25 cellular contexts compared by ENCODE assay signal in the genomic region with DNA sequence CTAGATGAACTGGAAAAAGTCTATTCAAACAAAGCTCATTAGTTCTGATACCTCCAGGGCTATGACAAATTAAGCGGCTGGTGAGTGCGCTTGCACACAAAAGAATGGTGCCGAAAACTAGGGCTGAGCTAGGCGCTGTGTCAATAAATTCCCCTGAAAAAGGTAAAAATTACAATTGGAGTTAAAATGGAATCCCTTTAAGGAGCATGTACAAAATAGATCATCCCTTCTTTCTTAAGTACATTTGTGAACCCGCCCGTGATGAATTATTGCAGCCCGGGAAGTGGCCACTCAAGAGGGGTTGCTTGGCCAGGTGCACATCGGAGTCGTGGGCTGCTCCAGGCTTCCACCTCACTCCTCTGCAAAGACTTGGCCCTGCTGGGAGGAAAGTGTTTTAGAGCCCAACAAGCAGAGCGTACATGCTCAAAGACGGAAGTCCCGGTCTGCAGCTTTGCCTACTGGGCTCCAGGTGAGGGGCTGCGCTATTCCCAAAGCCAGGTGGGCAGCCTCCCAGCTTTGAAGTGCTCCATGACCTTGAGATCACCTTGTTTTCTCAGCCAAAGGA.
DNase-seq lines count a peak whose midpoint lies in the region; ATAC-seq and TF ChIP-seq lines count a peak whose summit lies in the region.
"Had no signal": no experiment of that assay in that cellular context is flagged by ENCODE, and none has a peak within 500 bp of the region (broad histone marks: within the 10 kb centered on the region; RNA-seq: fewer than 3 reads in every experiment).

No MANE protein-coding gene starts in this region.

- no peaks in the 10 kb centered on the region for H3K4me1 Mint-ChIP-seq in activated CD4-positive, alpha-beta memory T cell treated with anti-CD3 and anti-CD28 coated beads for 36 hours (ENCODE audit: low read depth)
- H3K4me1 Mint-ChIP-seq: CD8-positive, alpha-beta memory T cell had no signal

- H3K18ac ChIP-seq in trophoblast cell (ENCODE audit: low read length): no peak overlapping the region

- H3K4me3 ChIP-seq in trophoblast cell (ENCODE audit: low read depth, low read length) (no peak overlapping the region), mucosa of descending colon (no peak overlapping the region)
- H3K4me3 ChIP-seq: BLaER1 treated with 17β-estradiol and CSF1 and Interleukin-3, amounts not matched to agents 10 nM and 100 nM; SJSA1 had no signal

- H3K4me3 Mint-ChIP-seq in activated CD4-positive, alpha-beta memory T cell treated with anti-CD3 and anti-CD28 coated beads for 36 hours: no peak overlapping the region
- H3K4me3 Mint-ChIP-seq: CD8-positive, alpha-beta memory T cell; HFFc6 had no signal

- H3K4me2 ChIP-seq in trophoblast cell (ENCODE audit: low read length): no peak overlapping the region
- H3K4me2 ChIP-seq: BLaER1 treated with 17β-estradiol and CSF1 and Interleukin-3, amounts not matched to agents 10 nM and 100 nM had no signal

- no peak overlapping the region for H2BK120ac ChIP-seq in trophoblast cell (ENCODE audit: insufficient read depth, low read length, poor library complexity)

- no peaks in the 10 kb centered on the region for H3K79me2 ChIP-seq in trophoblast cell (ENCODE audit: control insufficient read depth, insufficient read depth, low read length, poor library complexity)

- no peak overlapping the region for H2AK5ac ChIP-seq in trophoblast cell (ENCODE audit: low read length)

- H3K9me3 ChIP-seq in trophoblast cell (ENCODE audit: insufficient read depth, low read depth, low read length): no peaks in the 10 kb centered on the region
- H3K9me3 ChIP-seq in mucosa of descending colon: no peaks in the 10 kb centered on the region
- H3K9me3 ChIP-seq: SJSA1 had no signal

- no peak overlapping the region for H3K4ac ChIP-seq in trophoblast cell (ENCODE audit: low read depth, low read length)

- H3K9me3 Mint-ChIP-seq in activated CD4-positive, alpha-beta memory T cell treated with anti-CD3 and anti-CD28 coated beads for 36 hours: no peaks in the 10 kb centered on the region

- WGBS in trophoblast cell (ENCODE audit: extremely low coverage, insufficient coverage, insufficient read length): no CpG with 5 or more reads among the region's 13 CpGs

- no peak overlapping the region for H3K27ac Mint-ChIP-seq in activated CD4-positive, alpha-beta memory T cell treated with anti-CD3 and anti-CD28 coated beads for 36 hours
- H3K27ac Mint-ChIP-seq: CD8-positive, alpha-beta memory T cell; HFFc6 had no signal

- no peaks in the 10 kb centered on the region for H3K79me1 ChIP-seq in trophoblast cell (ENCODE audit: low read length)

- H2BK12ac ChIP-seq in trophoblast cell (ENCODE audit: low read length): no peak overlapping the region

- no peak overlapping the region for H4K8ac ChIP-seq in trophoblast cell (ENCODE audit: low read depth, low read length)

- no peaks in the 10 kb centered on the region for H3K4me1 ChIP-seq in trophoblast cell (ENCODE audit: control insufficient read depth in 1 of 2, insufficient read depth in 2 of 2, low read length in 2 of 2)
- H3K4me1 ChIP-seq in mucosa of descending colon (ENCODE audit: low read depth): no peaks in the 10 kb centered on the region
- H3K4me1 ChIP-seq: BLaER1 treated with 17β-estradiol and CSF1 and Interleukin-3, amounts not matched to agents 10 nM and 100 nM; SJSA1 had no signal

- CTCF ChIA-PET in activated CD4-positive, alpha-beta memory T cell treated with anti-CD3 and anti-CD28 coated beads for 36 hours (lab: Charles Lee): no interaction called here

- POLR2A ChIA-PET in activated CD4-positive, alpha-beta memory T cell treated with anti-CD3 and anti-CD28 coated beads for 36 hours (lab: Charles Lee): no interaction called here

- H3K27ac ChIP-seq in trophoblast cell (ENCODE audit: low read depth, low read length): no peak overlapping the region
- H3K27ac ChIP-seq: BLaER1 treated with 17β-estradiol and CSF1 and Interleukin-3, amounts not matched to agents 10 nM and 100 nM; SJSA1 had no signal

- no peaks in the 10 kb centered on the region for H3K27me3 ChIP-seq in trophoblast cell (ENCODE audit: insufficient read depth, low read length)
- H3K27me3 ChIP-seq: BLaER1 treated with 17β-estradiol and CSF1 and Interleukin-3, amounts not matched to agents 10 nM and 100 nM; SJSA1 had no signal

- ATAC-seq in HG03439 (IDR thresholded peaks at IDR 0.05; ENCODE audit: unreplicated experiment): no peak
- ATAC-seq in esophagus mucosa: no peak
- no peak for ATAC-seq in mucosa of descending colon

- TF ChIP-seq CTCF in mucosa of descending colon (IDR thresholded peaks at IDR 0.05): no peak

- no peak overlapping the region for H4K91ac ChIP-seq in trophoblast cell (ENCODE audit: low read depth, low read length)

- H3K36me3 Mint-ChIP-seq in activated CD4-positive, alpha-beta memory T cell treated with anti-CD3 and anti-CD28 coated beads for 36 hours: no peaks in the 10 kb centered on the region
- H3K36me3 Mint-ChIP-seq: CD8-positive, alpha-beta memory T cell had no signal

- intact Hi-C loops in activated CD4-positive, alpha-beta memory T cell treated with anti-CD3 and anti-CD28 coated beads for 36 hours (cut with micrococcal nuclease): no loop called here
- intact Hi-C loops in mucosa of descending colon (cut with DNase I, micrococcal nuclease): no loop called here

- H3K14ac ChIP-seq in trophoblast cell (ENCODE audit: low read length): no peak overlapping the region

- H4K12ac ChIP-seq in trophoblast cell (ENCODE audit: low read depth, low read length): no peak overlapping the region

- no peak overlapping the region for H2BK5ac ChIP-seq in trophoblast cell (ENCODE audit: low read depth, low read length, poor library complexity)

- H2AFZ ChIP-seq in trophoblast cell (ENCODE audit: insufficient read depth, low read length, poor library complexity): no peak overlapping the region

- no peaks in the 10 kb centered on the region for H3K27me3 Mint-ChIP-seq in activated CD4-positive, alpha-beta memory T cell treated with anti-CD3 and anti-CD28 coated beads for 36 hours

- peak overlapping the region; percentile 19 for H3K9ac ChIP-seq in trophoblast cell (ENCODE audit: low read length)
- H3K9ac ChIP-seq: BLaER1 treated with 17β-estradiol and CSF1 and Interleukin-3, amounts not matched to agents 10 nM and 100 nM had no signal

- no peaks in the 10 kb centered on the region for H3K36me3 ChIP-seq in trophoblast cell (ENCODE audit: control insufficient read depth in 1 of 2, insufficient read depth in 2 of 2, low read length in 2 of 2)
- no peaks in the 10 kb centered on the region for H3K36me3 ChIP-seq in mucosa of descending colon (ENCODE audit: low read depth)
- H3K36me3 ChIP-seq: BLaER1 treated with 17β-estradiol and CSF1 and Interleukin-3, amounts not matched to agents 10 nM and 100 nM; SJSA1 had no signal

- DNase-seq in D341Med (ENCODE audit: low spot score): peak; percentile 11
- DNase-seq in NCI-H146 treated with DMSO at 0.1 percent for 48 hours (lab: John Stamatoyannopoulos, UW; ENCODE audit: unreplicated experiment): peak; percentile 13
- peak; percentile 8 for DNase-seq in left kidney (ENCODE audit: low read depth, low spot score)
- no peak for DNase-seq in trophoblast cell
- DNase-seq in activated CD4-positive, alpha-beta memory T cell treated with anti-CD3 and anti-CD28 coated beads for 36 hours: no peak
- DNase-seq in mucosa of descending colon: no peak
- DNase-seq: 8988T; Calu3; CD8-positive, alpha-beta memory T cell; EL; GF-D8; H7; HFFc6; Kasumi-1; NCI-H1436; NCI-H2029; NCI-H2171; NCI-H345; NCI-H524 treated with DMSO at 0.1 percent for 48 hours; NCI-H82; OCI-M1 had no signal

- no peak overlapping the region for H3K23ac ChIP-seq in trophoblast cell (ENCODE audit: low read length)

Comparison
In these comparisons a context has a peak if more than half of its experiments do, and no peak if none do; other contexts are left out.
1. DNase-seq: peak in D341Med (single experiment), NCI-H146 treated with DMSO at 0.1 percent for 48 hours (single experiment) and left kidney (single experiment); none in trophoblast cell (0 of 2), activated CD4-positive, alpha-beta memory T cell treated with anti-CD3 and anti-CD28 coated beads for 36 hours (single experiment) and mucosa of descending colon (0 of 3).